In the genomic region with DNA sequence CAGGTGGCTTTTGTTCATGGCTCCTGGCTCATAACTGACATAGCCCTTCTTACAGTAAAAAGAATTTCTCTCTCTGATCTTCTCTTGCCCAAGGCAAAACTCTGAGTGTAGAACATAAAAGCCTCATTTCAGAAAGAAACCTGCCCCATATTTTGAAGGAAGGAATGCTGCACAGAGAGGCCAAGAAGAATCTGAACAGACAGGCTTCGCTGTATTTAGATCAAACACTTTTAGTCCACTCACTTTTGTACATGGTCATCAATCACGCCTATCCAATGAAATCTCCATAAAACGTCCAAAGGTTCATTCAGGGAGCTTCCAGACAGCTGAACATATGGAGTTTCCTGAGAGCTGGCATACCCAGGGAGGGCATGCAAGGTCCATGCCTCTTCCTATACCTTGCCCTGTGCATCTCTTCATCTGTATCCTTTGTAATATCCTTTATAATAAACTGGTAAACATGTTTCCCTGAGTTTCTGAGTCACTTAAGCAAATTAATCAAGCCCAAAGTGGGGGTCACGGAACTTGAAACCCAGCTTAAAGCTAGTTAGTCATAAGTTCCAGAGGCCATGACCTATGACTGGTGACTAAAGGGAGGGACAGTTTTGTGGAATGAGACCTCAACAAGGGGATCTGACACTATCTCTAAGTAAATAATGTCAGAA, we compare ENCODE assay signal across 25 cellular contexts.
A peak's percentile ranks its signal among the peaks of the same experiment; 100 is the strongest.
DNase-seq lines count a peak whose midpoint lies in the region; ATAC-seq and TF ChIP-seq lines count a peak whose summit lies in the region.
"Had no signal": no experiment of that assay in that cellular context is flagged by ENCODE, and none has a peak within 500 bp of the region (broad histone marks: within the 10 kb centered on the region; RNA-seq: fewer than 3 reads in every experiment).

No MANE protein-coding gene starts in this region.

- H3K4me1 Mint-ChIP-seq in activated naive CD8-positive, alpha-beta T cell treated with anti-CD3 and anti-CD28 coated beads, Interleukin-2, amount 50 U/mL, for 24 hours = no peaks in the 10 kb centered on the region
- no peaks in the 10 kb centered on the region for H3K4me1 Mint-ChIP-seq in activated naive CD8-positive, alpha-beta T cell treated with anti-CD3 and anti-CD28 coated beads for 36 hours
- H3K4me1 Mint-ChIP-seq in activated T-helper 2 cell treated with anti-CD3 and anti-CD28 coated beads, Interferon-gamma antibody, Interleukin-2, Interleukin-4, amounts not matched to agents 10 μg/mL and 5 μg/mL and 100 μg/mL, durations not matched to agents 14 hours and 24 hours and 36 hours (ENCODE audit: low read depth) = peaks cover 16% of the 10 kb centered on the region
- H3K4me1 Mint-ChIP-seq in stimulated activated effector memory CD8-positive, alpha-beta T cell treated with anti-CD3 and anti-CD28 coated beads, Interleukin-12 subunit alpha, Interleukin-12 subunit beta, amount 100 ng/mL, for 72 hours = no peaks in the 10 kb centered on the region
- H3K4me1 Mint-ChIP-seq in osteocyte (ENCODE audit: unreplicated experiment) = no peaks in the 10 kb centered on the region
- H3K4me1 Mint-ChIP-seq: activated CD4-positive, alpha-beta T cell treated with anti-CD3 and anti-CD28 coated beads, Interleukin-2, amount 10 ng/mL, durations not matched to agents 7 days and 5 days; naive B cell had no signal

- no peak overlapping the region for H3K27ac Mint-ChIP-seq in activated naive CD8-positive, alpha-beta T cell treated with anti-CD3 and anti-CD28 coated beads, Interleukin-2, amount 50 U/mL, for 24 hours
- no peak overlapping the region for H3K27ac Mint-ChIP-seq in activated naive CD8-positive, alpha-beta T cell treated with anti-CD3 and anti-CD28 coated beads for 36 hours
- peak overlapping the region; percentile 80 for H3K27ac Mint-ChIP-seq in activated T-helper 2 cell treated with anti-CD3 and anti-CD28 coated beads, Interferon-gamma antibody, Interleukin-2, Interleukin-4, amounts not matched to agents 10 μg/mL and 5 μg/mL and 100 μg/mL, durations not matched to agents 14 hours and 24 hours and 36 hours
- no peak overlapping the region for H3K27ac Mint-ChIP-seq in stimulated activated effector memory CD8-positive, alpha-beta T cell treated with anti-CD3 and anti-CD28 coated beads, Interleukin-12 subunit alpha, Interleukin-12 subunit beta, amount 100 ng/mL, for 72 hours
- H3K27ac Mint-ChIP-seq in osteocyte (ENCODE audit: unreplicated experiment) = no peak overlapping the region
- H3K27ac Mint-ChIP-seq: activated CD4-positive, alpha-beta T cell treated with anti-CD3 and anti-CD28 coated beads, Interleukin-2, amount 10 ng/mL, durations not matched to agents 7 days and 5 days; CD8-positive, alpha-beta T cell; naive B cell had no signal

- no peak for TF ChIP-seq CTCF in foreskin fibroblast (IDR thresholded peaks at IDR 0.05; ENCODE audit: low read depth, low read length)
- no peak for TF ChIP-seq CTCF in osteocyte (IDR thresholded peaks at IDR 0.05)

- H3K36me3 Mint-ChIP-seq in activated naive CD8-positive, alpha-beta T cell treated with anti-CD3 and anti-CD28 coated beads, Interleukin-2, amount 50 U/mL, for 24 hours (ENCODE audit: low read depth) = peaks cover 11% of the 10 kb centered on the region
- peaks cover 6% of the 10 kb centered on the region for H3K36me3 Mint-ChIP-seq in activated naive CD8-positive, alpha-beta T cell treated with anti-CD3 and anti-CD28 coated beads for 36 hours
- H3K36me3 Mint-ChIP-seq in activated T-helper 2 cell treated with anti-CD3 and anti-CD28 coated beads, Interferon-gamma antibody, Interleukin-2, Interleukin-4, amounts not matched to agents 10 μg/mL and 5 μg/mL and 100 μg/mL, durations not matched to agents 14 hours and 24 hours and 36 hours (ENCODE audit: low read depth) = peaks cover 57% of the 10 kb centered on the region
- no peaks in the 10 kb centered on the region for H3K36me3 Mint-ChIP-seq in stimulated activated effector memory CD8-positive, alpha-beta T cell treated with anti-CD3 and anti-CD28 coated beads, Interleukin-12 subunit alpha, Interleukin-12 subunit beta, amount 100 ng/mL, for 72 hours
- peaks cover 1% of the 10 kb centered on the region for H3K36me3 Mint-ChIP-seq in osteocyte (ENCODE audit: unreplicated experiment)
- H3K36me3 Mint-ChIP-seq: CD8-positive, alpha-beta T cell had no signal

- ATAC-seq in activated naive CD8-positive, alpha-beta T cell treated with anti-CD3 and anti-CD28 coated beads, Interleukin-2, amount 50 U/mL, for 24 hours = peak; percentile 36
- ATAC-seq in stimulated activated effector memory CD8-positive, alpha-beta T cell treated with anti-CD3 and anti-CD28 coated beads, Interleukin-12 subunit alpha, Interleukin-12 subunit beta, amount 100 ng/mL, for 72 hours = peak; percentile 31
- no peak for ATAC-seq in HG02763 (IDR thresholded peaks at IDR 0.05; ENCODE audit: unreplicated experiment)
- ATAC-seq: activated T-cell treated with anti-CD3 and anti-CD28 coated beads, Interleukin-2, amount 50 U/mL, for 4 hours; CD8-positive, alpha-beta T cell; left ventricle myocardium superior; psoas muscle; Right ventricle myocardium inferior had no signal

- peaks cover 40% of the 10 kb centered on the region for H3K9me3 Mint-ChIP-seq in activated naive CD8-positive, alpha-beta T cell treated with anti-CD3 and anti-CD28 coated beads, Interleukin-2, amount 50 U/mL, for 24 hours
- H3K9me3 Mint-ChIP-seq in activated naive CD8-positive, alpha-beta T cell treated with anti-CD3 and anti-CD28 coated beads for 36 hours = peaks cover 17% of the 10 kb centered on the region
- peaks cover 57% of the 10 kb centered on the region for H3K9me3 Mint-ChIP-seq in activated T-helper 2 cell treated with anti-CD3 and anti-CD28 coated beads, Interferon-gamma antibody, Interleukin-2, Interleukin-4, amounts not matched to agents 10 μg/mL and 5 μg/mL and 100 μg/mL, durations not matched to agents 14 hours and 24 hours and 36 hours
- H3K9me3 Mint-ChIP-seq in stimulated activated effector memory CD8-positive, alpha-beta T cell treated with anti-CD3 and anti-CD28 coated beads, Interleukin-12 subunit alpha, Interleukin-12 subunit beta, amount 100 ng/mL, for 72 hours = peaks cover 20% of the 10 kb centered on the region
- peaks cover 41% of the 10 kb centered on the region for H3K9me3 Mint-ChIP-seq in osteocyte (ENCODE audit: unreplicated experiment)

- H3K4me3 ChIP-seq in foreskin fibroblast (ENCODE audit: low read depth in 1 of 2, low read length in 2 of 2) = no peak overlapping the region
- H3K4me3 ChIP-seq: psoas muscle, tibial artery had no signal

- H3K27me3 Mint-ChIP-seq in activated naive CD8-positive, alpha-beta T cell treated with anti-CD3 and anti-CD28 coated beads, Interleukin-2, amount 50 U/mL, for 24 hours = no peaks in the 10 kb centered on the region
- no peaks in the 10 kb centered on the region for H3K27me3 Mint-ChIP-seq in activated naive CD8-positive, alpha-beta T cell treated with anti-CD3 and anti-CD28 coated beads for 36 hours
- H3K27me3 Mint-ChIP-seq in activated T-helper 2 cell treated with anti-CD3 and anti-CD28 coated beads, Interferon-gamma antibody, Interleukin-2, Interleukin-4, amounts not matched to agents 10 μg/mL and 5 μg/mL and 100 μg/mL, durations not matched to agents 14 hours and 24 hours and 36 hours (ENCODE audit: low read depth) = no peaks in the 10 kb centered on the region
- H3K27me3 Mint-ChIP-seq in osteocyte (ENCODE audit: unreplicated experiment) = peaks cover 29% of the 10 kb centered on the region

- intact Hi-C loops in activated T-helper 2 cell treated with anti-CD3 and anti-CD28 coated beads, Interferon-gamma antibody, Interleukin-2, Interleukin-4, amounts not matched to agents 10 μg/mL and 5 μg/mL and 100 μg/mL, durations not matched to agents 14 hours and 24 hours and 36 hours (cut with micrococcal nuclease) = no loop called here

- no peak for DNase-seq in activated naive CD8-positive, alpha-beta T cell treated with anti-CD3 and anti-CD28 coated beads, Interleukin-2, amount 50 U/mL, for 24 hours
- no peak for DNase-seq in activated naive CD8-positive, alpha-beta T cell treated with anti-CD3 and anti-CD28 coated beads for 36 hours
- no peak for DNase-seq in activated T-helper 2 cell treated with anti-CD3 and anti-CD28 coated beads, Interferon-gamma antibody, Interleukin-2, Interleukin-4, amounts not matched to agents 10 μg/mL and 5 μg/mL and 100 μg/mL, durations not matched to agents 14 hours and 24 hours and 36 hours (ENCODE audit: low spot score)
- DNase-seq in foreskin fibroblast (peak; percentile 62 to 78), NOMO-1 treated with dmso at 0.1 percent for 144 hours (lab: John Stamatoyannopoulos, UW; ENCODE audit: unreplicated experiment) (no peak), osteocyte (ENCODE audit: extremely low spot score, unreplicated experiment) (no peak)
- no peak for DNase-seq in stimulated activated effector memory CD8-positive, alpha-beta T cell treated with anti-CD3 and anti-CD28 coated beads, Interleukin-12 subunit alpha, Interleukin-12 subunit beta, amount 100 ng/mL, for 72 hours (ENCODE audit: low spot score in 2 of 2)
- DNase-seq: activated CD4-positive, alpha-beta T cell treated with anti-CD3 and anti-CD28 coated beads, Interleukin-2, amount 10 ng/mL, durations not matched to agents 7 days and 5 days; activated naive CD4-positive, alpha-beta T cell treated with Interleukin-2 at 50 U/mL for 16 hours; activated T-cell treated with anti-CD3 and anti-CD28 coated beads, Interleukin-2, amount 50 U/mL, for 4 hours; CD8-positive, alpha-beta T cell; effector CD8-positive, alpha-beta T cell; erythroblast; GDM1; KBM-7; left ventricle myocardium superior; naive B cell; NCI-H146; NCI-H446 treated with DMSO at 0.1 percent for 48 hours; psoas muscle; small intestine; stimulated activated CD4-positive, alpha-beta T cell treated with anti-CD3 and anti-CD28 coated beads, Interleukin-1b, Interleukin-23, amount 100 ng/mL, for 48 hours; tibial artery had no signal

- H3K4me3 Mint-ChIP-seq in activated naive CD8-positive, alpha-beta T cell treated with anti-CD3 and anti-CD28 coated beads, Interleukin-2, amount 50 U/mL, for 24 hours = no peak overlapping the region
- no peak overlapping the region for H3K4me3 Mint-ChIP-seq in activated naive CD8-positive, alpha-beta T cell treated with anti-CD3 and anti-CD28 coated beads for 36 hours
- H3K4me3 Mint-ChIP-seq in activated T-helper 2 cell treated with anti-CD3 and anti-CD28 coated beads, Interferon-gamma antibody, Interleukin-2, Interleukin-4, amounts not matched to agents 10 μg/mL and 5 μg/mL and 100 μg/mL, durations not matched to agents 14 hours and 24 hours and 36 hours (ENCODE audit: low read depth) = peak overlapping the region; percentile 70
- H3K4me3 Mint-ChIP-seq in stimulated activated effector memory CD8-positive, alpha-beta T cell treated with anti-CD3 and anti-CD28 coated beads, Interleukin-12 subunit alpha, Interleukin-12 subunit beta, amount 100 ng/mL, for 72 hours = no peak overlapping the region
- no peak overlapping the region for H3K4me3 Mint-ChIP-seq in osteocyte (ENCODE audit: unreplicated experiment)
- H3K4me3 Mint-ChIP-seq: activated CD4-positive, alpha-beta T cell treated with anti-CD3 and anti-CD28 coated beads, Interleukin-2, amount 10 ng/mL, durations not matched to agents 7 days and 5 days; activated T-cell treated with anti-CD3 and anti-CD28 coated beads, Interleukin-2, amount 50 U/mL, for 4 hours; CD8-positive, alpha-beta T cell had no signal

Comparison
In these comparisons a context has a peak if more than half of its experiments do, and no peak if none do; other contexts are left out.
1. DNase-seq: peak in foreskin fibroblast (2 of 2); none in activated naive CD8-positive, alpha-beta T cell treated with anti-CD3 and anti-CD28 coated beads, Interleukin-2, amount 50 U/mL, for 24 hours (single experiment), activated naive CD8-positive, alpha-beta T cell treated with anti-CD3 and anti-CD28 coated beads for 36 hours (single experiment), activated T-helper 2 cell treated with anti-CD3 and anti-CD28 coated beads, Interferon-gamma antibody, Interleukin-2, Interleukin-4, amounts not matched to agents 10 μg/mL and 5 μg/mL and 100 μg/mL, durations not matched to agents 14 hours and 24 hours and 36 hours (single experiment), stimulated activated effector memory CD8-positive, alpha-beta T cell treated with anti-CD3 and anti-CD28 coated beads, Interleukin-12 subunit alpha, Interleukin-12 subunit beta, amount 100 ng/mL, for 72 hours (0 of 2), NOMO-1 treated with dmso at 0.1 percent for 144 hours (single experiment) and osteocyte (single experiment).